1 cellular context compared by ENCODE assay signal in genomic region chr1:201831371-201831770, GRCh38.
TF ChIP-seq lines count a peak whose summit lies in the region.

No MANE protein-coding gene starts in this region.

TF ChIP-seq in GM23338, 12 proteins besides CTCF, POLR2A, EP300 and RAD21:
- TF ChIP-seq, protein P1, sequence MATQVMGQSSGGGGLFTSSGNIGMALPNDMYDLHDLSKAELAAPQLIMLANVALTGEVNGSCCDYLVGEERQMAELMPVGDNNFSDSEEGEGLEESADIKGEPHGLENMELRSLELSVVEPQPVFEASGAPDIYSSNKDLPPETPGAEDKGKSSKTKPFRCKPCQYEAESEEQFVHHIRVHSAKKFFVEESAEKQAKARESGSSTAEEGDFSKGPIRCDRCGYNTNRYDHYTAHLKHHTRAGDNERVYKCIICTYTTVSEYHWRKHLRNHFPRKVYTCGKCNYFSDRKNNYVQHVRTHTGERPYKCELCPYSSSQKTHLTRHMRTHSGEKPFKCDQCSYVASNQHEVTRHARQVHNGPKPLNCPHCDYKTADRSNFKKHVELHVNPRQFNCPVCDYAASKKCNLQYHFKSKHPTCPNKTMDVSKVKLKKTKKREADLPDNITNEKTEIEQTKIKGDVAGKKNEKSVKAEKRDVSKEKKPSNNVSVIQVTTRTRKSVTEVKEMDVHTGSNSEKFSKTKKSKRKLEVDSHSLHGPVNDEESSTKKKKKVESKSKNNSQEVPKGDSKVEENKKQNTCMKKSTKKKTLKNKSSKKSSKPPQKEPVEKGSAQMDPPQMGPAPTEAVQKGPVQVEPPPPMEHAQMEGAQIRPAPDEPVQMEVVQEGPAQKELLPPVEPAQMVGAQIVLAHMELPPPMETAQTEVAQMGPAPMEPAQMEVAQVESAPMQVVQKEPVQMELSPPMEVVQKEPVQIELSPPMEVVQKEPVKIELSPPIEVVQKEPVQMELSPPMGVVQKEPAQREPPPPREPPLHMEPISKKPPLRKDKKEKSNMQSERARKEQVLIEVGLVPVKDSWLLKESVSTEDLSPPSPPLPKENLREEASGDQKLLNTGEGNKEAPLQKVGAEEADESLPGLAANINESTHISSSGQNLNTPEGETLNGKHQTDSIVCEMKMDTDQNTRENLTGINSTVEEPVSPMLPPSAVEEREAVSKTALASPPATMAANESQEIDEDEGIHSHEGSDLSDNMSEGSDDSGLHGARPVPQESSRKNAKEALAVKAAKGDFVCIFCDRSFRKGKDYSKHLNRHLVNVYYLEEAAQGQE (IDR thresholded peaks at IDR 0.05; ENCODE audit: unreplicated experiment): no peak
- TF ChIP-seq ETS1 (IDR thresholded peaks at IDR 0.05) (no peak), EZH2 (IDR thresholded peaks at IDR 0.05; ENCODE audit: low read depth, unreplicated experiment) (no peak), ZNF114 (CRISPR knock-in tag; IDR thresholded peaks at IDR 0.05) (no peak), EZH2phosphoT487 (IDR thresholded peaks at IDR 0.05; ENCODE audit: unreplicated experiment) (no peak), NANOG (IDR thresholded peaks at IDR 0.05; ENCODE audit: borderline replicate concordance) (no peak), POLR2AphosphoS5 (IDR thresholded peaks at IDR 0.05; ENCODE audit: low read depth) (no peak), ZNF331 (CRISPR knock-in tag; IDR thresholded peaks at IDR 0.05; ENCODE audit: low read depth) (no peak), JUNB (IDR thresholded peaks at IDR 0.05; ENCODE audit: unreplicated experiment) (no peak), STAT1 (IDR thresholded peaks at IDR 0.05; ENCODE audit: unreplicated experiment) (no peak), CREB1 (CRISPR knock-in tag; IDR thresholded peaks at IDR 0.05; ENCODE audit: low read depth) (no peak)
- TF ChIP-seq, protein P2, sequence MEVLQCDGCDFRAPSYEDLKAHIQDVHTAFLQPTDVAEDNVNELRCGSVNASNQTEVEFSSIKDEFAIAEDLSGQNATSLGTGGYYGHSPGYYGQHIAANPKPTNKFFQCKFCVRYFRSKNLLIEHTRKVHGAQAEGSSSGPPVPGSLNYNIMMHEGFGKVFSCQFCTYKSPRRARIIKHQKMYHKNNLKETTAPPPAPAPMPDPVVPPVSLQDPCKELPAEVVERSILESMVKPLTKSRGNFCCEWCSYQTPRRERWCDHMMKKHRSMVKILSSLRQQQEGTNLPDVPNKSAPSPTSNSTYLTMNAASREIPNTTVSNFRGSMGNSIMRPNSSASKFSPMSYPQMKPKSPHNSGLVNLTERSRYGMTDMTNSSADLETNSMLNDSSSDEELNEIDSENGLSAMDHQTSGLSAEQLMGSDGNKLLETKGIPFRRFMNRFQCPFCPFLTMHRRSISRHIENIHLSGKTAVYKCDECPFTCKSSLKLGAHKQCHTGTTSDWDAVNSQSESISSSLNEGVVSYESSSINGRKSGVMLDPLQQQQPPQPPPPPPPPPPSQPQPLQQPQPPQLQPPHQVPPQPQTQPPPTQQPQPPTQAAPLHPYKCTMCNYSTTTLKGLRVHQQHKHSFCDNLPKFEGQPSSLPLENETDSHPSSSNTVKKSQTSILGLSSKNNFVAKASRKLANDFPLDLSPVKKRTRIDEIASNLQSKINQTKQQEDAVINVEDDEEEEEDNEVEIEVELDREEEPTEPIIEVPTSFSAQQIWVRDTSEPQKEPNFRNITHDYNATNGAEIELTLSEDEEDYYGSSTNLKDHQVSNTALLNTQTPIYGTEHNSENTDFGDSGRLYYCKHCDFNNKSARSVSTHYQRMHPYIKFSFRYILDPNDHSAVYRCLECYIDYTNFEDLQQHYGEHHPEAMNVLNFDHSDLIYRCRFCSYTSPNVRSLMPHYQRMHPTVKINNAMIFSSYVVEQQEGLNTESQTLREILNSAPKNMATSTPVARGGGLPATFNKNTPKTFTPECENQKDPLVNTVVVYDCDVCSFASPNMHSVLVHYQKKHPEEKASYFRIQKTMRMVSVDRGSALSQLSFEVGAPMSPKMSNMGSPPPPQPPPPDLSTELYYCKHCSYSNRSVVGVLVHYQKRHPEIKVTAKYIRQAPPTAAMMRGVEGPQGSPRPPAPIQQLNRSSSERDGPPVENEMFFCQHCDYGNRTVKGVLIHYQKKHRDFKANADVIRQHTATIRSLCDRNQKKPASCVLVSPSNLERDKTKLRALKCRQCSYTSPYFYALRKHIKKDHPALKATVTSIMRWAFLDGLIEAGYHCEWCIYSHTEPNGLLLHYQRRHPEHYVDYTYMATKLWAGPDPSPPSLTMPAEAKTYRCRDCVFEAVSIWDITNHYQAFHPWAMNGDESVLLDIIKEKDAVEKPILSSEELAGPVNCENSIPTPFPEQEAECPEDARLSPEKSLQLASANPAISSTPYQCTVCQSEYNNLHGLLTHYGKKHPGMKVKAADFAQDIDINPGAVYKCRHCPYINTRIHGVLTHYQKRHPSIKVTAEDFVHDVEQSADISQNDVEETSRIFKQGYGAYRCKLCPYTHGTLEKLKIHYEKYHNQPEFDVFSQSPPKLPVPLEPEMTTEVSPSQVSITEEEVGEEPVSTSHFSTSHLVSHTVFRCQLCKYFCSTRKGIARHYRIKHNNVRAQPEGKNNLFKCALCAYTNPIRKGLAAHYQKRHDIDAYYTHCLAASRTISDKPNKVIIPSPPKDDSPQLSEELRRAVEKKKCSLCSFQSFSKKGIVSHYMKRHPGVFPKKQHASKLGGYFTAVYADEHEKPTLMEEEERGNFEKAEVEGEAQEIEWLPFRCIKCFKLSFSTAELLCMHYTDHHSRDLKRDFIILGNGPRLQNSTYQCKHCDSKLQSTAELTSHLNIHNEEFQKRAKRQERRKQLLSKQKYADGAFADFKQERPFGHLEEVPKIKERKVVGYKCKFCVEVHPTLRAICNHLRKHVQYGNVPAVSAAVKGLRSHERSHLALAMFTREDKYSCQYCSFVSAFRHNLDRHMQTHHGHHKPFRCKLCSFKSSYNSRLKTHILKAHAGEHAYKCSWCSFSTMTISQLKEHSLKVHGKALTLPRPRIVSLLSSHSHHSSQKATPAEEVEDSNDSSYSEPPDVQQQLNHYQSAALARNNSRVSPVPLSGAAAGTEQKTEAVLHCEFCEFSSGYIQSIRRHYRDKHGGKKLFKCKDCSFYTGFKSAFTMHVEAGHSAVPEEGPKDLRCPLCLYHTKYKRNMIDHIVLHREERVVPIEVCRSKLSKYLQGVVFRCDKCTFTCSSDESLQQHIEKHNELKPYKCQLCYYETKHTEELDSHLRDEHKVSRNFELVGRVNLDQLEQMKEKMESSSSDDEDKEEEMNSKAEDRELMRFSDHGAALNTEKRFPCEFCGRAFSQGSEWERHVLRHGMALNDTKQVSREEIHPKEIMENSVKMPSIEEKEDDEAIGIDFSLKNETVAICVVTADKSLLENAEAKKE (CRISPR knock-in tag; IDR thresholded peaks at IDR 0.05): no peak
